ENCODE assay signal across 1 cellular context in genomic region chrX:85619962-85620361, GRCh38.
TF ChIP-seq lines count a peak whose summit lies in the region.

No MANE protein-coding gene starts in this region.

TF ChIP-seq in H1, 55 proteins besides CTCF, POLR2A, EP300 and RAD21 (continued from another document):
- no peak for TF ChIP-seq CHD7 (IDR thresholded peaks at IDR 0.05; ENCODE audit: insufficient replicate concordance, low read length)
- no peak for TF ChIP-seq TAF7 (optimal IDR thresholded peaks at IDR 0.05; ENCODE audit: borderline replicate concordance, low read depth, low read length)
- no peak for TF ChIP-seq POLR2AphosphoS5 (IDR thresholded peaks at IDR 0.05; ENCODE audit: low read depth, low read length)
- no peak for TF ChIP-seq MAFK (IDR thresholded peaks at IDR 0.05; ENCODE audit: low read depth, low read length)
